In the genomic region with DNA sequence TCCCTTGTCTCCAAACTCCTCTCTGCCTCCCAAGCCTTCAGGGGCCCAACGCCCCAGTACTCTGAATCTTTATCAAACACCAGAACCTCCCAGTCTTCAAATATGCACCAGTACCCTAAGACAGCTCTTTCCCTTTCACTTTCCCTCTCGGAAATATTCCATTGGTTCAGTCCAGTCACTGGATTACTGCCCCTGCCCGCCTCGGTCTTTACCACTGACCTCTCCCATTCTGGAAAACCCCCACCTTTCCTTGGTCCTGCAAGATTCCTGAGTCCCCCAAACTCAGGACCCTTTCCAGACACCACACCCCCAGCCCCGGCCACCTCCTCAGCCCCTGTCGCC, we compare ENCODE assay signal across 8 cellular contexts. TPM values are rescaled to one million over a fixed set of nuclear protein-coding genes. Genes with fewer than 3 reads are reported as not detected.
DNase-seq lines count a peak whose midpoint lies in the region; ATAC-seq and TF ChIP-seq lines count a peak whose summit lies in the region.

No MANE protein-coding gene starts in this region.

- H3K4me3 Mint-ChIP-seq in T-helper 17 cell (peak overlapping the region; percentile 98), neural progenitor cell (peak overlapping the region; percentile 99)

- peak overlapping the region; percentile 84 for H3K9ac ChIP-seq in HCT116 (ENCODE audit: low read length)
- peak overlapping the region; percentile 87 for H3K9ac ChIP-seq in fibroblast of lung (ENCODE audit: insufficient read depth, low read length)
- peak overlapping the region; percentile 88 for H3K9ac ChIP-seq in neural progenitor cell

- RAD21 ChIA-PET in HCT116 (lab: Charles Lee; ENCODE audit: low non-redundant PET in 1 of 2, low total read pairs in 2 of 2, uncharacterized antibody in 2 of 2, unreplicated experiment in 2 of 2): no interaction called here

- H4K20me1 ChIP-seq in HCT116 (ENCODE audit: insufficient read depth) (no peaks in the 10 kb centered on the region), fibroblast of lung (ENCODE audit: control insufficient read depth, extremely low read depth, insufficient read depth, low read length) (no peaks in the 10 kb centered on the region), neural progenitor cell (ENCODE audit: low read depth) (peaks cover 3% of the 10 kb centered on the region)

- H3F3A ChIP-seq in neural progenitor cell (ENCODE audit: low read depth): peaks cover 15% of the 10 kb centered on the region

- BruUV-seq in HCT116 (replicated peaks; lab: Mats Ljungman, UMichigan): no TSS peak

- ATAC-seq in HCT116: no peak; the same call in 1 of the 2 replicates
- ATAC-seq in T-helper 17 cell: no peak
- no peak for ATAC-seq in GM21529 (IDR thresholded peaks at IDR 0.05; ENCODE audit: unreplicated experiment)
- no peak for ATAC-seq in HG02571 (IDR thresholded peaks at IDR 0.05; ENCODE audit: unreplicated experiment)

- no peak for TF ChIP-seq POLR2A in HCT116 (IDR thresholded peaks at IDR 0.05; ENCODE audit: borderline replicate concordance, extremely low read depth, insufficient read depth, insufficient read length)

- no peaks in the 10 kb centered on the region for H3K9me3 Mint-ChIP-seq in neural progenitor cell

- peak overlapping the region; percentile 93 to 99 for H3K4me3 ChIP-seq in HCT116 (replicated peaks in 1 of 2; ENCODE audit: low read depth in 1 of 2, low read length in 2 of 2)
- H3K4me3 ChIP-seq in fibroblast of lung (replicated peaks in 1 of 4; ENCODE audit: control extremely low read depth in 1 of 4, insufficient read depth in 1 of 4, low read depth in 3 of 4, low read length in 4 of 4): peak overlapping the region; percentile 68 to 97 (median 78)
- peak overlapping the region; percentile 79 for H3K4me3 ChIP-seq in neural progenitor cell

- peaks cover 3 to 4% of the 10 kb centered on the region in 2 experiments; a peak in 3 of 4 replicates for H3K36me3 ChIP-seq in HCT116 (ENCODE audit: control insufficient read depth in 1 of 2, insufficient read depth in 2 of 2, low read length in 2 of 2)
- H3K36me3 ChIP-seq in fibroblast of lung (ENCODE audit: control insufficient read depth, insufficient read depth, low read length): no peaks in the 10 kb centered on the region
- no peaks in the 10 kb centered on the region for H3K36me3 ChIP-seq in neural progenitor cell

- H3K27ac ChIP-seq in HCT116 (ENCODE audit: low read depth, low read length) (peak overlapping the region; percentile 79), fibroblast of lung (ENCODE audit: insufficient read depth, low read length) (peak overlapping the region; percentile 92), neural progenitor cell (peak overlapping the region; percentile 69)

- H2AFZ ChIP-seq in HCT116 (ENCODE audit: low read depth, low read length, poor library complexity, severe bottlenecking) (no peak overlapping the region), fibroblast of lung (ENCODE audit: low read length) (no peak overlapping the region), neural progenitor cell (replicated peaks) (peak overlapping the region; percentile 92)

- DNase-seq in HCT116 (ENCODE audit: low read depth, low spot score): no peak
- DNase-seq in T-helper 17 cell: no peak
- peak; percentile 42 to 51 for DNase-seq in fibroblast of lung (ENCODE audit: low read depth in 2 of 2)
- peak; percentile 31 for DNase-seq in neural progenitor cell (ENCODE audit: low spot score)
- no peak for DNase-seq in NCI-H2227 (lab: John Stamatoyannopoulos, UW; ENCODE audit: unreplicated experiment)
- DNase-seq in iPS-NIHi7 (ENCODE audit: extremely low spot score): no peak

- H3K9me2 ChIP-seq in HCT116 (ENCODE audit: insufficient read depth): no peaks in the 10 kb centered on the region

- H3K27ac Mint-ChIP-seq in T-helper 17 cell (peak overlapping the region; percentile 99), neural progenitor cell (peak overlapping the region; percentile 99)

- peak overlapping the region; percentile 89 for H3K4me2 ChIP-seq in HCT116 (ENCODE audit: low read length)
- H3K4me2 ChIP-seq in fibroblast of lung (ENCODE audit: extremely low read depth, insufficient read depth, low read length): peak overlapping the region; percentile 67
- H3K4me2 ChIP-seq in neural progenitor cell: peak overlapping the region; percentile 98

- H3K27me3 Mint-ChIP-seq in T-helper 17 cell: no peaks in the 10 kb centered on the region
- peaks cover 7% of the 10 kb centered on the region for H3K27me3 Mint-ChIP-seq in neural progenitor cell (ENCODE audit: insufficient read depth, low read depth)

- CTCF ChIA-PET in HCT116 (lab: Charles Lee): no interaction called here

- H3K9me3 ChIP-seq in HCT116 (ENCODE audit: control insufficient read depth in 1 of 2, insufficient read depth in 1 of 2, low read depth in 1 of 2, low read length in 2 of 2) (no peaks in the 10 kb centered on the region), T-helper 17 cell (ENCODE audit: control insufficient read depth, low read length, poor library complexity, severe bottlenecking) (no peaks in the 10 kb centered on the region), fibroblast of lung (ENCODE audit: control insufficient read depth, insufficient read depth, low read depth, low read length) (no peaks in the 10 kb centered on the region), neural progenitor cell (ENCODE audit: low read depth) (no peaks in the 10 kb centered on the region)

- H3K4me1 ChIP-seq in HCT116 (ENCODE audit: control insufficient read depth in 1 of 2, insufficient read depth in 2 of 2, low read length in 2 of 2): peaks cover 7 to 19% of the 10 kb centered on the region in 2 experiments
- H3K4me1 ChIP-seq in fibroblast of lung (ENCODE audit: control insufficient read depth, extremely low read depth, insufficient read depth, low read length): no peaks in the 10 kb centered on the region
- peaks cover 10% of the 10 kb centered on the region for H3K4me1 ChIP-seq in neural progenitor cell

- intact Hi-C loops in HCT116 (cut with micrococcal nuclease): no loop called here

- no peak for TF ChIP-seq RAD21 in HCT116 (IDR thresholded peaks at IDR 0.05; ENCODE audit: low read depth)

- H3K4me1 Mint-ChIP-seq in T-helper 17 cell: peaks cover 35% of the 10 kb centered on the region
- H3K4me1 Mint-ChIP-seq in neural progenitor cell: peaks cover 23% of the 10 kb centered on the region

- TF ChIP-seq CTCF in HCT116 (IDR thresholded peaks at IDR 0.05 in 2 of 3, conservative IDR thresholded peaks at IDR 0.05 in 1 of 3; ENCODE audit: borderline replicate concordance in 1 of 3, insufficient read depth in 1 of 3, low read depth in 2 of 3, low read length in 2 of 3): no peak
- no peak for TF ChIP-seq CTCF in fibroblast of lung (conservative IDR thresholded peaks at IDR 0.05 in 1 of 2, IDR thresholded peaks at IDR 0.05 in 1 of 2; ENCODE audit: low read depth in 1 of 2, low read length in 2 of 2)
- TF ChIP-seq CTCF in neural progenitor cell (IDR thresholded peaks at IDR 0.05): no peak

- H3K36me3 Mint-ChIP-seq in T-helper 17 cell (ENCODE audit: low read depth) (peaks cover 6% of the 10 kb centered on the region), neural progenitor cell (peaks cover 10% of the 10 kb centered on the region)

- no peaks in the 10 kb centered on the region for H3K27me3 ChIP-seq in HCT116 (ENCODE audit: insufficient read depth, low read length)
- H3K27me3 ChIP-seq in fibroblast of lung (ENCODE audit: control insufficient read depth, insufficient read depth, low read length): no peaks in the 10 kb centered on the region
- no peaks in the 10 kb centered on the region for H3K27me3 ChIP-seq in neural progenitor cell

- POLR2A ChIA-PET in HCT116 (lab: Charles Lee): no interaction called here

- H3K79me2 ChIP-seq in HCT116 (ENCODE audit: insufficient read depth, low read length) (peaks cover 52% of the 10 kb centered on the region), fibroblast of lung (ENCODE audit: control insufficient read depth, insufficient read depth, low read length) (peaks cover 32% of the 10 kb centered on the region), neural progenitor cell (ENCODE audit: low read depth) (peaks cover 58% of the 10 kb centered on the region)

TF ChIP-seq in HCT116, 20 proteins besides CTCF, POLR2A, EP300 and RAD21 (continues in another document):
- TF ChIP-seq ZNF274 (IDR thresholded peaks at IDR 0.05; ENCODE audit: low read depth, low read length) (no peak), ELF1 (IDR thresholded peaks at IDR 0.05; ENCODE audit: borderline replicate concordance, low read depth) (no peak)

RNA-seq across cellular contexts. Expression of gene C5orf15, which starts 0.7 kb away (rescaled TPM):
- 28.8 TPM for total RNA-seq in HCT116 (2021; ENCODE audit: unreplicated experiment)
- polyA plus RNA-seq in HCT116 (2012): 30.9 and 34.8 TPM in 2 replicates
- 10 to 100 TPM; 12.1 to 13.5 TPM for total RNA-seq in T-helper 17 cell
- 31.8 and 43.1 TPM in 2 replicates for total RNA-seq in fibroblast of lung
- polyA plus RNA-seq in fibroblast of lung: 87.2 and 111 TPM in 2 replicates
- polyA plus RNA-seq in fibroblast of lung (2012): 52.1 and 65.5 TPM in 2 replicates
- 7.4 and 25.0 TPM in 2 replicates for polyA minus RNA-seq in fibroblast of lung (ENCODE audit: low replicate concordance)
- 71.0 and 120 TPM in 2 replicates for total RNA-seq in neural progenitor cell (ENCODE audit: low replicate concordance)

RNA-seq across cellular contexts. Expression of gene VDAC1, which starts 37.1 kb away (rescaled TPM):
- 269 TPM for total RNA-seq in HCT116 (2021; ENCODE audit: unreplicated experiment)
- 279 and 307 TPM in 2 replicates for polyA plus RNA-seq in HCT116 (2012)
- total RNA-seq in T-helper 17 cell: 10 to 100 TPM; 58.1 to 71.4 TPM
- 239 and 281 TPM in 2 replicates for total RNA-seq in fibroblast of lung
- 202 and 244 TPM in 2 replicates for polyA plus RNA-seq in fibroblast of lung
- 246 and 278 TPM in 2 replicates for polyA plus RNA-seq in fibroblast of lung (2012)
- 97.4 and 123 TPM in 2 replicates for polyA minus RNA-seq in fibroblast of lung (ENCODE audit: low replicate concordance)
- 179 and 224 TPM in 2 replicates for total RNA-seq in neural progenitor cell (ENCODE audit: low replicate concordance)

Comparison
In these comparisons a context has a peak if more than half of its experiments do, and no peak if none do; other contexts are left out.
1. DNase-seq: peak in fibroblast of lung (2 of 2) and neural progenitor cell (single experiment); none in HCT116 (single experiment), T-helper 17 cell (0 of 3), NCI-H2227 (single experiment) and iPS-NIHi7 (single experiment).
2. Peak in every context shown above with its lines, with median percentiles within 50 percentile points of each other: H3K27ac ChIP-seq, H3K4me2 ChIP-seq, H3K4me3 ChIP-seq and H3K9ac ChIP-seq.